Comparison of ENCODE assay signal across 15 cellular contexts in the genomic region with DNA sequence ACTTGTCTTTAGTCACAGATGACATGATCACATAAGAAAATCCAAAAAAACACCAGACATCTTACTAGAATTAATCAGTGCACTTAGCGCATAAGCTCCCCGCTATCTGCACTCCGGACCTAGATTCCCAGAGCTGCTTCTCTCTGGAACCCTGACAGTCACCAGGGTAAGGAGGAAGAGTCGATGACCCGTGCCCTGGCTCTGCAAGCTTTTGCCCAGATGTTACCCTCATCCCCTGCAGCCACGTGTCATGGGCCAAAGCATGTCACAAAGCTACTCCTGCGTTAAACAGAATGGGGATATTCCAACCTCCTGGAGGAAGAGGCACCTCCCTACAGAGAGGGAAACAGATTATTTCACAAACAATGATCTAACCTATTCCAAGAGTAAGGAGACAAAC.
DNase-seq lines count a peak whose midpoint lies in the region; ATAC-seq and TF ChIP-seq lines count a peak whose summit lies in the region.
"Had no signal": no experiment of that assay in that cellular context is flagged by ENCODE, and none has a peak within 500 bp of the region (broad histone marks: within the 10 kb centered on the region; RNA-seq: fewer than 3 reads in every experiment).

No MANE protein-coding gene starts in this region.

- 75% methylated on average over 6 of the region's 7 CpGs for WGBS in esophagus muscularis mucosa
- 52% methylated on average over 7 of the region's 7 CpGs for WGBS in smooth muscle cell (ENCODE audit: low lambda C conversion rate)

- H3K27me3 ChIP-seq in esophagus muscularis mucosa (peaks cover 0 to 17% (median 0%) of the 10 kb centered on the region in 4 donors), smooth muscle cell (ENCODE audit: low read depth) (no peaks in the 10 kb centered on the region)

- H4K20me1 ChIP-seq in smooth muscle cell (ENCODE audit: low read depth): no peaks in the 10 kb centered on the region

- TF ChIP-seq CTCF in esophagus muscularis mucosa (IDR thresholded peaks at IDR 0.05) (no peak), nephron (IDR thresholded peaks at IDR 0.05; ENCODE audit: unreplicated experiment in 3 of 3) (no peak), smooth muscle cell (IDR thresholded peaks at IDR 0.05; ENCODE audit: borderline replicate concordance, insufficient read depth, poor library complexity, severe bottlenecking) (no peak)

- DNase-seq in NCI-H82 treated with DMSO at 0.1 percent for 48 hours (lab: John Stamatoyannopoulos, UW; ENCODE audit: unreplicated experiment): peak; percentile 45
- DNase-seq in esophagus muscularis mucosa (ENCODE audit: extremely low spot score): peak; percentile 72
- no peak for DNase-seq in smooth muscle cell (lab: John Stamatoyannopoulos, UW; ENCODE audit: unreplicated experiment)
- no peak for DNase-seq in NCI-H1105 treated with DMSO at 0.1 percent for 48 hours (lab: John Stamatoyannopoulos, UW)
- no peak for DNase-seq in activated CD4-positive, alpha-beta T cell treated with anti-CD3 and anti-CD28 coated beads for 48 hours
- DNase-seq: C1 segment of cervical spinal cord; CD4-positive, CD25-positive, alpha-beta regulatory T cell; CD8-positive, alpha-beta memory T cell; COR-L47; HCEC 1CT; IMR-90 had no signal

- no peak overlapping the region for H3K27ac ChIP-seq in esophagus muscularis mucosa (replicated peaks in 1 of 4)
- H3K27ac ChIP-seq in smooth muscle cell (ENCODE audit: low read depth): peak overlapping the region; percentile 54

- H2AFZ ChIP-seq in smooth muscle cell (ENCODE audit: low read depth): peak overlapping the region; percentile 48
- H2AFZ ChIP-seq: GM23338 had no signal

- TF ChIP-seq POLR2A in esophagus muscularis mucosa (IDR thresholded peaks at IDR 0.05; ENCODE audit: low read depth): no peak

- H3K36me3 ChIP-seq in esophagus muscularis mucosa (no peaks in the 10 kb centered on the region), smooth muscle cell (ENCODE audit: low read depth) (no peaks in the 10 kb centered on the region)

- peaks cover 5% of the 10 kb centered on the region for H3F3A ChIP-seq in smooth muscle cell (ENCODE audit: low read depth)

- H3K4me2 ChIP-seq in smooth muscle cell: peak overlapping the region; percentile 47
- H3K4me2 ChIP-seq: GM23338 had no signal

- no peaks in the 10 kb centered on the region for H3K79me2 ChIP-seq in smooth muscle cell (ENCODE audit: low read depth)

- no peaks in the 10 kb centered on the region for H3K9me3 ChIP-seq in esophagus muscularis mucosa
- no peaks in the 10 kb centered on the region for H3K9me3 ChIP-seq in smooth muscle cell (replicated peaks; ENCODE audit: low read depth)

- peaks cover 14% of the 10 kb centered on the region for H3K4me1 Mint-ChIP-seq in nephron
- H3K4me1 Mint-ChIP-seq: B cell; CD4-positive, CD25-positive, alpha-beta regulatory T cell; CD8-positive, alpha-beta memory T cell; GM23338 had no signal

- no peaks in the 10 kb centered on the region for H3K36me3 Mint-ChIP-seq in nephron (ENCODE audit: low read depth)
- H3K36me3 Mint-ChIP-seq: CD4-positive, CD25-positive, alpha-beta regulatory T cell; CD8-positive, alpha-beta memory T cell had no signal

- no peak for TF ChIP-seq EP300 in esophagus muscularis mucosa (IDR thresholded peaks at IDR 0.05)

- peaks cover 2% of the 10 kb centered on the region for H3K9me3 Mint-ChIP-seq in nephron
- H3K9me3 Mint-ChIP-seq: CD8-positive, alpha-beta memory T cell; GM23338 had no signal

- intact Hi-C loops in esophagus muscularis mucosa (cut with DNase I): no loop called here

- H3K27ac Mint-ChIP-seq in nephron: peak overlapping the region; percentile 2 to 24 (median 5)
- H3K27ac Mint-ChIP-seq: B cell; CD4-positive, CD25-positive, alpha-beta regulatory T cell; CD8-positive, alpha-beta memory T cell; GM23338 had no signal

- H3K27me3 Mint-ChIP-seq in nephron (ENCODE audit: low read depth): peaks cover 5% of the 10 kb centered on the region

- no peak overlapping the region for H3K4me3 Mint-ChIP-seq in nephron
- H3K4me3 Mint-ChIP-seq: B cell; CD4-positive, CD25-positive, alpha-beta regulatory T cell; CD8-positive, alpha-beta memory T cell; GM23338 had no signal

- no peak overlapping the region for H3K9ac ChIP-seq in smooth muscle cell (ENCODE audit: low read depth)

- H3K4me3 ChIP-seq in esophagus muscularis mucosa: no peak overlapping the region
- H3K4me3 ChIP-seq in smooth muscle cell: no peak overlapping the region
- H3K4me3 ChIP-seq: GM23338 had no signal

- ATAC-seq in HG02642 (IDR thresholded peaks at IDR 0.05; ENCODE audit: poor library complexity, unreplicated experiment): no peak
- ATAC-seq: GM23338 had no signal

- H3K4me1 ChIP-seq in esophagus muscularis mucosa (no peaks in the 10 kb centered on the region), smooth muscle cell (ENCODE audit: low read depth) (peaks cover 9% of the 10 kb centered on the region)

Comparison
In these comparisons a context has a peak if more than half of its experiments do, and no peak if none do; other contexts are left out.
1. DNase-seq: peak in NCI-H82 treated with DMSO at 0.1 percent for 48 hours (single experiment) and esophagus muscularis mucosa (single experiment); none in smooth muscle cell (single experiment), NCI-H1105 treated with DMSO at 0.1 percent for 48 hours (single experiment) and activated CD4-positive, alpha-beta T cell treated with anti-CD3 and anti-CD28 coated beads for 48 hours (single experiment).